Comparison of ENCODE assay signal across 9 cellular contexts in the genomic region with DNA sequence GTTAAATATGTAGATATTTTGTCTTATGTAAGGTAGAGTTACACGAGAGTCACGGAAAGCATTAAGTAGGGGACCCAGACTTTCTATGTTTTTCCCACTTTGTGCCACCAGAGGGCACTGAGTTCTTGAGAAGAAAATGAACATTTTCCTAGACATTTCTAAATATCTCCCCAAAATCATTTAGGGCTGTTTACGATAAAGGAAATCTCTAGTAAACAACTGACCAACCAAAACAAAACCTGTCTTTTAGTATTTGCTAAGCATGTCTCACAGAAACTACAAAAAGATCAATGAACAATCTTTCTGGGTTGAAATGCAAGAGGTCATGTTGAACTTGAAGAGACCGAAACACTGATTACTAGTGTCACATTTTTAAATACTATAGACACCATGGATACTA. TPM values are rescaled to one million over a fixed set of nuclear protein-coding genes. Genes with fewer than 3 reads are reported as not detected.
DNase-seq lines count a peak whose midpoint lies in the region; ATAC-seq and TF ChIP-seq lines count a peak whose summit lies in the region.
"Had no signal": no experiment of that assay in that cellular context is flagged by ENCODE, and none has a peak within 500 bp of the region (broad histone marks: within the 10 kb centered on the region; RNA-seq: fewer than 3 reads in every experiment).

No MANE protein-coding gene starts in this region.

- no peaks in the 10 kb centered on the region for H3K9me3 ChIP-seq in Loucy (ENCODE audit: insufficient read depth, low read depth, low read length)
- H3K9me3 ChIP-seq in fibroblast of lung (ENCODE audit: control insufficient read depth, insufficient read depth, low read depth, low read length), result no peaks in the 10 kb centered on the region
- H3K9me3 ChIP-seq in prostate gland, result no peaks in the 10 kb centered on the region

- no peaks in the 10 kb centered on the region for H3K27me3 ChIP-seq in Loucy (ENCODE audit: insufficient read depth, low read length, poor library complexity, severe bottlenecking)
- no peaks in the 10 kb centered on the region for H3K27me3 ChIP-seq in fibroblast of lung (ENCODE audit: control insufficient read depth, insufficient read depth, low read length)
- no peaks in the 10 kb centered on the region for H3K27me3 ChIP-seq in prostate gland (replicated peaks; ENCODE audit: insufficient read depth)

- no peak for TF ChIP-seq POLR2A in prostate gland (IDR thresholded peaks at IDR 0.05)

- H3K4me3 ChIP-seq in Loucy (ENCODE audit: low read length, poor library complexity, severe bottlenecking) (no peak overlapping the region), fibroblast of lung (replicated peaks in 1 of 4; ENCODE audit: control extremely low read depth in 1 of 4, insufficient read depth in 1 of 4, low read depth in 3 of 4, low read length in 4 of 4) (no peak overlapping the region), prostate gland (no peak overlapping the region)
- H3K4me3 ChIP-seq: skin epidermis had no signal

- H2AFZ ChIP-seq in Loucy (ENCODE audit: low read length), result 0 out of 2 replicates have a peak overlapping the region, but pooled peaks have one; percentile 67
- no peak overlapping the region for H2AFZ ChIP-seq in fibroblast of lung (ENCODE audit: low read length)

- no peaks in the 10 kb centered on the region for H3K9me2 ChIP-seq in Loucy (replicated peaks; ENCODE audit: low read depth, low read length)

- DNase-seq in activated gamma-delta T cell treated with Interleukin-2 at 50 U/mL for 16 hours (peak; percentile 22), activated gamma-delta T cell (lab: John Stamatoyannopoulos, UW) (no peak), fibroblast of lung (ENCODE audit: low read depth in 2 of 2) (peak; percentile 46 to 63), prostate gland (ENCODE audit: low spot score) (peak; percentile 26), sciatic nerve (ENCODE audit: low spot score) (no peak)
- peak; percentile 57 for DNase-seq in activated CD4-positive, alpha-beta T cell treated with anti-CD3 and anti-CD28 coated beads for 48 hours

- H4K20me1 ChIP-seq in Loucy (ENCODE audit: insufficient read depth, low read length, poor library complexity, severe bottlenecking) (no peaks in the 10 kb centered on the region), fibroblast of lung (ENCODE audit: control insufficient read depth, extremely low read depth, insufficient read depth, low read length) (no peaks in the 10 kb centered on the region)

- TF ChIP-seq CTCF in Loucy (conservative IDR thresholded peaks at IDR 0.05; ENCODE audit: low read length) (peak; percentile 75), fibroblast of lung (conservative IDR thresholded peaks at IDR 0.05 in 1 of 2, IDR thresholded peaks at IDR 0.05 in 1 of 2; ENCODE audit: low read depth in 1 of 2, low read length in 2 of 2) (peak; percentile 62 to 72), prostate gland (IDR thresholded peaks at IDR 0.05) (peak in 3 of 4 experiments; percentile 26 to 48 (median 39))

- H3K4me1 ChIP-seq in Loucy (ENCODE audit: insufficient read depth, low read length, poor library complexity, severe bottlenecking) (no peaks in the 10 kb centered on the region), fibroblast of lung (ENCODE audit: control insufficient read depth, extremely low read depth, insufficient read depth, low read length) (no peaks in the 10 kb centered on the region), prostate gland (replicated peaks) (no peaks in the 10 kb centered on the region)

- no peak overlapping the region for H3K27ac ChIP-seq in fibroblast of lung (ENCODE audit: insufficient read depth, low read length)
- H3K27ac ChIP-seq in prostate gland, result no peak overlapping the region
- H3K27ac ChIP-seq: skin epidermis had no signal

- 35% methylated on average over 4 of the region's 4 CpGs for WGBS in prostate gland

- H3K36me3 ChIP-seq in Loucy (ENCODE audit: insufficient read depth, low read length) (no peaks in the 10 kb centered on the region), fibroblast of lung (ENCODE audit: control insufficient read depth, insufficient read depth, low read length) (no peaks in the 10 kb centered on the region), prostate gland (no peaks in the 10 kb centered on the region)

- H3K9ac ChIP-seq in Loucy (ENCODE audit: low read depth, low read length, poor library complexity, severe bottlenecking), result no peak overlapping the region
- H3K9ac ChIP-seq in fibroblast of lung (ENCODE audit: insufficient read depth, low read length), result no peak overlapping the region

- H3K79me2 ChIP-seq in Loucy (ENCODE audit: insufficient read depth, low read length) (no peaks in the 10 kb centered on the region), fibroblast of lung (ENCODE audit: control insufficient read depth, insufficient read depth, low read length) (no peaks in the 10 kb centered on the region)

- ATAC-seq in GM21526 (IDR thresholded peaks at IDR 0.05; ENCODE audit: low FRiP score, unreplicated experiment) (peak; percentile 89), sciatic nerve (no peak)

- no peak overlapping the region for H3K4me2 ChIP-seq in Loucy (ENCODE audit: low read depth, low read length, poor library complexity, severe bottlenecking)
- no peak overlapping the region for H3K4me2 ChIP-seq in fibroblast of lung (ENCODE audit: extremely low read depth, insufficient read depth, low read length)

- intact Hi-C loops in prostate gland (cut with DNase I) (no loop called here), sciatic nerve (cut with DNase I) (no loop called here)

- H3F3A ChIP-seq in Loucy (ENCODE audit: low read depth), result no peaks in the 10 kb centered on the region

RNA-seq across cellular contexts. Expression of a gene that starts 16.1 kb away (rescaled TPM):
- total RNA-seq in fibroblast of lung, result not detected in 2 replicates
- not detected in 2 replicates for polyA plus RNA-seq in fibroblast of lung
- not detected in 2 replicates for polyA plus RNA-seq in fibroblast of lung (2012)
- polyA minus RNA-seq in fibroblast of lung (ENCODE audit: low replicate concordance), result not detected in 2 replicates
- under 1 TPM in 1 of 2 donors, not detected in 1; 0.51 TPM for total RNA-seq in prostate gland
- total RNA-seq in sciatic nerve, result not detected

RNA-seq across cellular contexts. Expression of a gene that starts 33.2 kb away (rescaled TPM):
- total RNA-seq in fibroblast of lung (20.6 and 21.6 TPM in 2 replicates), prostate gland (10 to 100 TPM; 36.1 to 36.4 TPM), sciatic nerve (39.1 TPM)
- polyA plus RNA-seq in fibroblast of lung, result 29.7 and 46.2 TPM in 2 replicates
- 21.0 and 29.5 TPM in 2 replicates for polyA plus RNA-seq in fibroblast of lung (2012)
- 0.19 and 0.67 TPM in 2 replicates for polyA minus RNA-seq in fibroblast of lung (ENCODE audit: low replicate concordance)

Comparison
In these comparisons a context has a peak if more than half of its experiments do, and no peak if none do; other contexts are left out.
1. DNase-seq: peak in activated gamma-delta T cell treated with Interleukin-2 at 50 U/mL for 16 hours (single experiment), activated CD4-positive, alpha-beta T cell treated with anti-CD3 and anti-CD28 coated beads for 48 hours (single experiment), fibroblast of lung (2 of 2) and prostate gland (single experiment); none in activated gamma-delta T cell (single experiment) and sciatic nerve (single experiment).
2. Peak in every context shown above with its lines, with median percentiles within 50 percentile points of each other: CTCF ChIP-seq.